ENCODE assay signal across 12 cellular contexts in genomic region chr14:34368115-34368970, GRCh38.
DNase-seq lines count a peak whose midpoint lies in the region; ATAC-seq and TF ChIP-seq lines count a peak whose summit lies in the region.
"Had no signal": no experiment of that assay in that cellular context is flagged by ENCODE, and none has a peak within 500 bp of the region (broad histone marks: within the 10 kb centered on the region; RNA-seq: fewer than 3 reads in every experiment).

No MANE protein-coding gene starts in this region.

- no peaks in the 10 kb centered on the region for H3K9me3 ChIP-seq in SK-N-SH
- no peaks in the 10 kb centered on the region for H3K9me3 ChIP-seq in suprapubic skin

- no peak for TF ChIP-seq RAD21 in SK-N-SH (IDR thresholded peaks at IDR 0.05; ENCODE audit: low read length)

- no peaks in the 10 kb centered on the region for H4K20me1 ChIP-seq in SK-N-SH (ENCODE audit: insufficient read depth)

- H3K4me3 ChIP-seq in SK-N-SH (ENCODE audit: low read depth in 2 of 2, low read length in 1 of 2): no peak overlapping the region
- no peak overlapping the region for H3K4me3 ChIP-seq in fibroblast of the aortic adventitia (ENCODE audit: low read depth, low read length)
- H3K4me3 ChIP-seq in suprapubic skin: no peak overlapping the region
- H3K4me3 ChIP-seq: neural progenitor cell had no signal

- H3F3A ChIP-seq in SK-N-SH (replicated peaks; ENCODE audit: insufficient read depth): no peaks in the 10 kb centered on the region

- H3K4me1 ChIP-seq in SK-N-SH (ENCODE audit: control insufficient read depth in 1 of 2, insufficient read depth in 2 of 2, low read depth in 1 of 2, low read length in 1 of 2) (no peaks in the 10 kb centered on the region), suprapubic skin (peaks cover 54% of the 10 kb centered on the region)

- TF ChIP-seq CTCF in SK-N-SH (IDR thresholded peaks at IDR 0.05) (no peak), fibroblast of the aortic adventitia (IDR thresholded peaks at IDR 0.05; ENCODE audit: insufficient read depth, low read length) (no peak), suprapubic skin (IDR thresholded peaks at IDR 0.05) (no peak)

- CTCF ChIA-PET in SK-N-SH (lab: Yijun Ruan, JAX): interaction anchor here (0.8 to 1.1 kb wide), 2 partner anchors 13 to 37 kb away, joined by 3 to 4 read pairs; no protein-coding TSS in a partner anchor

- peak; percentile 62 for DNase-seq in DMS53 (lab: John Stamatoyannopoulos, UW)
- DNase-seq in DMS53 treated with DMSO at 0.1 percent for 48 hours (lab: John Stamatoyannopoulos, UW; ENCODE audit: unreplicated experiment): no peak
- DNase-seq in SK-N-SH: no peak
- peak; percentile 89 for DNase-seq in fibroblast of the aortic adventitia (ENCODE audit: low read depth)
- no peak for DNase-seq in suprapubic skin (ENCODE audit: low spot score in 2 of 2)
- no peak for DNase-seq in NCI-H2107 (lab: John Stamatoyannopoulos, UW)
- no peak for DNase-seq in DMS79 (lab: John Stamatoyannopoulos, UW)
- DNase-seq: NCI-H510A; stimulated activated CD4-positive, alpha-beta T cell treated with anti-CD3 and anti-CD28 coated beads, Interleukin-4, amount 100 ng/mL, for 24 hours had no signal

- WGBS in SK-N-SH (ENCODE audit: low lambda C conversion rate): 55% methylated on average over 8 of the region's 8 CpGs
- 52% methylated on average over 8 of the region's 8 CpGs for WGBS in suprapubic skin

- no peak overlapping the region for H3K9ac ChIP-seq in SK-N-SH
- H3K9ac ChIP-seq: neural progenitor cell had no signal

- no peak overlapping the region for H2AFZ ChIP-seq in SK-N-SH (ENCODE audit: low read depth)
- H2AFZ ChIP-seq: neural progenitor cell had no signal

- no peaks in the 10 kb centered on the region for H3K79me2 ChIP-seq in SK-N-SH (ENCODE audit: insufficient read depth)

- no peaks in the 10 kb centered on the region for H3K9me2 ChIP-seq in SK-N-SH

- H3K27ac ChIP-seq in SK-N-SH (ENCODE audit: low read depth in 2 of 2, low read length in 1 of 2) (no peak overlapping the region), suprapubic skin (peak overlapping the region; percentile 49)
- H3K27ac ChIP-seq: 22Rv1, neural progenitor cell had no signal

- no peak for ATAC-seq in HG02973 (IDR thresholded peaks at IDR 0.05; ENCODE audit: unreplicated experiment)

- H3K36me3 ChIP-seq in SK-N-SH (replicated peaks in 1 of 2; ENCODE audit: control insufficient read depth in 1 of 2, insufficient read depth in 2 of 2, low read length in 1 of 2) (no peaks in the 10 kb centered on the region), suprapubic skin (no peaks in the 10 kb centered on the region)
- H3K36me3 ChIP-seq: neural progenitor cell had no signal

- TF ChIP-seq POLR2A in suprapubic skin (IDR thresholded peaks at IDR 0.05): no peak

- TF ChIP-seq EP300 in SK-N-SH (IDR thresholded peaks at IDR 0.05; ENCODE audit: borderline replicate concordance in 1 of 2, low read depth in 1 of 2, low read length in 1 of 2) (no peak), suprapubic skin (IDR thresholded peaks at IDR 0.05) (no peak)

- POLR2A ChIA-PET in SK-N-SH (lab: Yijun Ruan, JAX): no interaction called here

- no peak overlapping the region for H3K4me2 ChIP-seq in SK-N-SH
- H3K4me2 ChIP-seq: neural progenitor cell had no signal

- H3K27me3 ChIP-seq in SK-N-SH (ENCODE audit: insufficient read depth) (no peaks in the 10 kb centered on the region; the same call in 1 of the 2 replicates), suprapubic skin (no peaks in the 10 kb centered on the region)
- H3K27me3 ChIP-seq: neural progenitor cell had no signal

TF ChIP-seq in SK-N-SH, 30 proteins besides CTCF, POLR2A, EP300 and RAD21:
- peak; percentile 58 for TF ChIP-seq TCF12 (IDR thresholded peaks at IDR 0.05)
- TF ChIP-seq PBX3 (IDR thresholded peaks at IDR 0.05): peak; percentile 46; the same call in 1 of the 2 replicates
- TF ChIP-seq FOXM1 (IDR thresholded peaks at IDR 0.05; ENCODE audit: low read depth): no peak
- no peak for TF ChIP-seq TAF1 (IDR thresholded peaks at IDR 0.05; ENCODE audit: borderline replicate concordance, low read depth, low read length)

Comparison
In these comparisons a context has a peak if more than half of its experiments do, and no peak if none do; other contexts are left out.
1. DNase-seq: peak in DMS53 (single experiment) and fibroblast of the aortic adventitia (single experiment); none in DMS53 treated with DMSO at 0.1 percent for 48 hours (single experiment), SK-N-SH (single experiment), suprapubic skin (0 of 2), NCI-H2107 (single experiment) and DMS79 (single experiment).